ENCODE assay signal across 9 cellular contexts in genomic region chr13:42883771-42884170, GRCh38.
DNase-seq lines count a peak whose midpoint lies in the region; ATAC-seq, FAIRE-seq and TF ChIP-seq lines count a peak whose summit lies in the region.
"Had no signal": no experiment of that assay in that cellular context is flagged by ENCODE, and none has a peak within 500 bp of the region (broad histone marks: within the 10 kb centered on the region; RNA-seq: fewer than 3 reads in every experiment).

No MANE protein-coding gene starts in this region.

- H3K4me3 ChIP-seq in AG10803 (ENCODE audit: low read length) (no peak overlapping the region), SJCRH30 (no peak overlapping the region), heart right ventricle (no peak overlapping the region)

- H3K27me3 ChIP-seq in SJCRH30 (no peaks in the 10 kb centered on the region), heart right ventricle (no peaks in the 10 kb centered on the region)

- POLR2A ChIA-PET in HEK293T (lab: Yijun Ruan, JAX) (no interaction called here), T-cell (lab: Charles Lee) (no interaction called here)

- CTCF ChIA-PET in HEK293T (lab: Yijun Ruan, JAX) = no interaction called here
- CTCF ChIA-PET in T-cell (lab: Charles Lee) = no interaction called here

- FAIRE-seq in RCC 7860 (lab: Jason Lieb, UNC) (no peak), GM12891 (lab: Jason Lieb, UNC) (no peak)

- peaks cover 9 to 11% of the 10 kb centered on the region in 2 donors for H3K27me3 Mint-ChIP-seq in T-cell

- peaks cover 45% of the 10 kb centered on the region for H3K36me3 Mint-ChIP-seq in T-cell

- H3K4me1 ChIP-seq in SJCRH30 (peaks cover 15% of the 10 kb centered on the region), heart right ventricle (peaks cover 0 to 41% (median 17%) of the 10 kb centered on the region in 9 donors)

- peak; percentile 84 for DNase-seq in AG10803 (ENCODE audit: low read depth)
- peak; percentile 27 for DNase-seq in HEK293T (ENCODE audit: extremely low spot score)
- DNase-seq in SJCRH30 = peak; percentile 77 to 85
- no peak for DNase-seq in heart right ventricle
- DNase-seq in stimulated activated naive CD4-positive, alpha-beta T cell treated with Interleukin-2 at 50 U/mL for 16 hours (lab: John Stamatoyannopoulos, UW) = no peak
- DNase-seq in RCC 7860 (ENCODE audit: low spot score) = no peak
- no peak for DNase-seq in GM12891 (ENCODE audit: insufficient read length, low spot score)
- DNase-seq in T-cell = no peak

- H3K27ac ChIP-seq in SJCRH30 (no peak overlapping the region; the same call in 1 of the 2 replicates), heart right ventricle (peak overlapping the region in 1 of 10 donors; percentile 9)

- ATAC-seq in heart right ventricle (peak; percentile 26 to 79 (median 71)), T-cell (replicated peaks in 1 of 4) (no peak)
- ATAC-seq: Panc1 had no signal

- 8 to 9% methylated on average over 4 of the region's 4 CpGs for WGBS in heart right ventricle, 2 donors

- peak; percentile 50 for TF ChIP-seq CTCF in AG10803 (conservative IDR thresholded peaks at IDR 0.05; ENCODE audit: low read length)
- TF ChIP-seq CTCF in heart right ventricle (IDR thresholded peaks at IDR 0.05) = peak in 7 of 9 donors; percentile 13 to 49 (median 35)

- H3K9me3 ChIP-seq in SJCRH30 (replicated peaks) = no peaks in the 10 kb centered on the region
- H3K9me3 ChIP-seq in heart right ventricle = peaks cover 0 to 5% (median 0%) of the 10 kb centered on the region in 11 donors

- no peaks in the 10 kb centered on the region for H3K9me3 Mint-ChIP-seq in T-cell

- H3K36me3 ChIP-seq in SJCRH30 (no peaks in the 10 kb centered on the region), heart right ventricle (peaks cover 0 to 27% (median 0%) of the 10 kb centered on the region in 9 donors)

- H3K4me1 Mint-ChIP-seq in T-cell = peaks cover 9 to 20% (median 9%) of the 10 kb centered on the region in 3 donors

- intact Hi-C loops in heart right ventricle (cut with DNase I) = loop anchor here in 2 of 10 donors (5.0 to 10.0 kb wide), 2 partner anchors 249 to 251 kb away; no protein-coding TSS in a partner anchor

- no peak overlapping the region for H3K4me3 Mint-ChIP-seq in T-cell

- TF ChIP-seq POLR2A in GM12891 (IDR thresholded peaks at IDR 0.05; ENCODE audit: low read depth, low read length) = no peak

- no peak overlapping the region for H3K27ac Mint-ChIP-seq in T-cell

TF ChIP-seq in HEK293T, 16 proteins besides CTCF, POLR2A, EP300 and RAD21:
- TF ChIP-seq SP1 (IDR thresholded peaks at IDR 0.05) (no peak), L3MBTL2 (conservative IDR thresholded peaks at IDR 0.05) (peak; percentile 29; the same call in 1 of the 2 replicates), PKNOX1 (IDR thresholded peaks at IDR 0.05) (peak; percentile 72)

TF ChIP-seq in GM12891, 5 proteins besides CTCF, POLR2A, EP300 and RAD21:
- TF ChIP-seq POLR2AphosphoS5 (IDR thresholded peaks at IDR 0.05; ENCODE audit: low read depth, low read length) (no peak), TAF1 (IDR thresholded peaks at IDR 0.05; ENCODE audit: low read depth, low read length) (no peak), PAX5 (IDR thresholded peaks at IDR 0.05; ENCODE audit: insufficient read depth, low read length, severe bottlenecking) (no peak), POU2F2 (IDR thresholded peaks at IDR 0.05; ENCODE audit: low read depth, low read length) (no peak), SPI1 (IDR thresholded peaks at IDR 0.05; ENCODE audit: low read depth, low read length) (no peak)

Comparison
In these comparisons a context has a peak if more than half of its experiments do, and no peak if none do; other contexts are left out.
1. DNase-seq: peak in AG10803 (single experiment), HEK293T (single experiment) and SJCRH30 (2 of 2); none in heart right ventricle (0 of 2), stimulated activated naive CD4-positive, alpha-beta T cell treated with Interleukin-2 at 50 U/mL for 16 hours (single experiment), RCC 7860 (single experiment), GM12891 (single experiment) and T-cell (0 of 34).
2. ATAC-seq: peak in heart right ventricle (8 of 8); none in T-cell (0 of 4).